Comparison of ENCODE assay signal across 15 cellular contexts in the genomic region with DNA sequence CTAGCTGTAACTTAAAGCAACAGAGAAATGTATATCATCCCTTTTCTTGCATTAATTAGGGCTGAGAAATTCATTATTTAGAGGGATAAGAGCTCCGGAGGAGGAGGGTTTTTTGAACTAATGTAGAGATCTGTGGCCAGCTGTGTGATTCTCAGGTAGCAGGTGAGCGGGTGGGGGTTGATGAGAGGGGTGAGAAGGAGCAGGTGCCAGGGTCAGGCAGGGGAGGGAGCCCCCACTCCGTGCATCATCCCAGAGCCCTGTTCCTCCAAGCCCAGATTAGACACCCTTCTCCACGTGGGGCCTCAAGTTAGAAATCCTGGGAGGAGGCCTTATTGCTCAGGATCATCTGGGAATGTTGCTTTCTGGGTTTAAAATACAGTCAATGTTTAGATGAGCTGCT. TPM values are rescaled to one million over a fixed set of nuclear protein-coding genes. Genes with fewer than 3 reads are reported as not detected.
A peak's percentile ranks its signal among the peaks of the same experiment; 100 is the strongest.
DNase-seq lines count a peak whose midpoint lies in the region; TF ChIP-seq lines count a peak whose summit lies in the region.
"Had no signal": no experiment of that assay in that cellular context is flagged by ENCODE, and none has a peak within 500 bp of the region (broad histone marks: within the 10 kb centered on the region; RNA-seq: fewer than 3 reads in every experiment).

No MANE protein-coding gene starts in this region.

- H3K4me1 Mint-ChIP-seq in mesothelial cell of epicardium, result peaks cover 5% of the 10 kb centered on the region

- H3K9me3 ChIP-seq in prostate gland, result no peaks in the 10 kb centered on the region
- H3K9me3 ChIP-seq: Caco-2 had no signal

- 71% methylated on average over 4 of the region's 4 CpGs for WGBS in prostate gland

- no peaks in the 10 kb centered on the region for H3K27me3 ChIP-seq in prostate gland (replicated peaks; ENCODE audit: insufficient read depth)

- H3K4me3 Mint-ChIP-seq in mesothelial cell of epicardium, result no peak overlapping the region

- intact Hi-C loops in prostate gland (cut with DNase I), result loop anchor here (10.0 kb wide), 1 partner anchor 60 kb away; no protein-coding TSS in a partner anchor

- TF ChIP-seq POLR2A in prostate gland (IDR thresholded peaks at IDR 0.05), result no peak

- no peaks in the 10 kb centered on the region for H3K9me3 Mint-ChIP-seq in mesothelial cell of epicardium

- H3K4me1 ChIP-seq in prostate gland (replicated peaks), result peaks cover 60% of the 10 kb centered on the region

- DNase-seq in COLO668 (lab: John Stamatoyannopoulos, UW; ENCODE audit: unreplicated experiment), result peak; percentile 50
- DNase-seq in prostate gland (ENCODE audit: low spot score), result no peak
- DNase-seq in mesothelial cell of epicardium (ENCODE audit: low spot score in 2 of 2, unreplicated experiment in 2 of 2), result no peak
- no peak for DNase-seq in HEK293T (ENCODE audit: extremely low spot score)
- DNase-seq in caudate nucleus (lab: John Stamatoyannopoulos, UW), result no peak
- DNase-seq: activated CD4-positive, alpha-beta T cell treated with anti-CD3 and anti-CD28 coated beads for 48 hours; Caco-2; central memory CD4-positive, alpha-beta T cell; NCI-H2029 treated with DMSO at 0.1 percent for 48 hours; stimulated activated naive CD4-positive, alpha-beta T cell; trophoblast cell had no signal

- CTCF ChIA-PET in HEK293T (lab: Yijun Ruan, JAX), result no interaction called here

- no peaks in the 10 kb centered on the region for H3K36me3 Mint-ChIP-seq in mesothelial cell of epicardium

- no peak overlapping the region for H3K4me3 ChIP-seq in prostate gland
- H3K4me3 ChIP-seq: K562 had no signal

- peaks cover 71% of the 10 kb centered on the region for H3K27me3 Mint-ChIP-seq in mesothelial cell of epicardium (ENCODE audit: low read depth)

- no peak overlapping the region for H3K27ac Mint-ChIP-seq in mesothelial cell of epicardium

- H3K27ac ChIP-seq in C4-2B (peak overlapping the region; percentile 3; the same call in 1 of the 2 replicates), angular gyrus (ENCODE audit: low read depth, low read length) (peak overlapping the region; percentile 43), prostate gland (peak overlapping the region; percentile 31 to 69), caudate nucleus (ENCODE audit: low read depth, low read length) (no peak overlapping the region)

- TF ChIP-seq CTCF in C4-2B (conservative IDR thresholded peaks at IDR 0.05) (no peak), prostate gland (IDR thresholded peaks at IDR 0.05) (no peak), mesothelial cell of epicardium (IDR thresholded peaks at IDR 0.05; ENCODE audit: unreplicated experiment) (no peak)

- H3K36me3 ChIP-seq in prostate gland, result peaks cover 0 to 6% of the 10 kb centered on the region in 2 donors

- POLR2A ChIA-PET in HEK293T (lab: Yijun Ruan, JAX), result interaction anchor here (0.8 kb wide), 1 partner anchor 58 kb away, joined by 3 read pairs; no protein-coding TSS in a partner anchor

TF ChIP-seq in HEK293T, 16 proteins besides CTCF, POLR2A, EP300 and RAD21:
- TF ChIP-seq, protein P1, sequence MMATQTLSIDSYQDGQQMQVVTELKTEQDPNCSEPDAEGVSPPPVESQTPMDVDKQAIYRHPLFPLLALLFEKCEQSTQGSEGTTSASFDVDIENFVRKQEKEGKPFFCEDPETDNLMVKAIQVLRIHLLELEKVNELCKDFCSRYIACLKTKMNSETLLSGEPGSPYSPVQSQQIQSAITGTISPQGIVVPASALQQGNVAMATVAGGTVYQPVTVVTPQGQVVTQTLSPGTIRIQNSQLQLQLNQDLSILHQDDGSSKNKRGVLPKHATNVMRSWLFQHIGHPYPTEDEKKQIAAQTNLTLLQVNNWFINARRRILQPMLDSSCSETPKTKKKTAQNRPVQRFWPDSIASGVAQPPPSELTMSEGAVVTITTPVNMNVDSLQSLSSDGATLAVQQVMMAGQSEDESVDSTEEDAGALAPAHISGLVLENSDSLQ (IDR thresholded peaks at IDR 0.05), result no peak
- no peak for TF ChIP-seq L3MBTL2 (conservative IDR thresholded peaks at IDR 0.05)
- TF ChIP-seq FOXA1 (IDR thresholded peaks at IDR 0.05), result no peak
- no peak for TF ChIP-seq HDGF (IDR thresholded peaks at IDR 0.05; ENCODE audit: borderline replicate concordance)
- TF ChIP-seq FOXK2 (IDR thresholded peaks at IDR 0.05), result no peak
- no peak for TF ChIP-seq LEF1 (IDR thresholded peaks at IDR 0.05; ENCODE audit: borderline replicate concordance)
- TF ChIP-seq ZNF384 (IDR thresholded peaks at IDR 0.05), result no peak
- no peak for TF ChIP-seq CTBP1 (IDR thresholded peaks at IDR 0.05; ENCODE audit: borderline replicate concordance)
- no peak for TF ChIP-seq SUZ12 (IDR thresholded peaks at IDR 0.05)
- TF ChIP-seq TARDBP (IDR thresholded peaks at IDR 0.05), result no peak
- TF ChIP-seq FOXM1 (IDR thresholded peaks at IDR 0.05; ENCODE audit: borderline replicate concordance), result no peak
- TF ChIP-seq SP1 (IDR thresholded peaks at IDR 0.05), result no peak
- no peak for TF ChIP-seq ARNT (IDR thresholded peaks at IDR 0.05)
- TF ChIP-seq ELF4 (IDR thresholded peaks at IDR 0.05), result no peak

RNA-seq across cellular contexts. Expression of gene ZBTB16, which starts 24.9 kb away (rescaled TPM):
- 100 to 1,000 TPM; 171 to 230 TPM for total RNA-seq in prostate gland
- total RNA-seq in mesothelial cell of epicardium, result not detected in 3 replicates
- total RNA-seq: RPMI7951 had no signal

Comparison
In these comparisons a context has a peak if more than half of its experiments do, and no peak if none do; other contexts are left out.
1. RNA of gene ZBTB16, which starts 24.9 kb away (total RNA-seq): 171 to 230 TPM in prostate gland; not detected in mesothelial cell of epicardium; every median in the first group is over 100 times any median in the second.